In the genomic region with DNA sequence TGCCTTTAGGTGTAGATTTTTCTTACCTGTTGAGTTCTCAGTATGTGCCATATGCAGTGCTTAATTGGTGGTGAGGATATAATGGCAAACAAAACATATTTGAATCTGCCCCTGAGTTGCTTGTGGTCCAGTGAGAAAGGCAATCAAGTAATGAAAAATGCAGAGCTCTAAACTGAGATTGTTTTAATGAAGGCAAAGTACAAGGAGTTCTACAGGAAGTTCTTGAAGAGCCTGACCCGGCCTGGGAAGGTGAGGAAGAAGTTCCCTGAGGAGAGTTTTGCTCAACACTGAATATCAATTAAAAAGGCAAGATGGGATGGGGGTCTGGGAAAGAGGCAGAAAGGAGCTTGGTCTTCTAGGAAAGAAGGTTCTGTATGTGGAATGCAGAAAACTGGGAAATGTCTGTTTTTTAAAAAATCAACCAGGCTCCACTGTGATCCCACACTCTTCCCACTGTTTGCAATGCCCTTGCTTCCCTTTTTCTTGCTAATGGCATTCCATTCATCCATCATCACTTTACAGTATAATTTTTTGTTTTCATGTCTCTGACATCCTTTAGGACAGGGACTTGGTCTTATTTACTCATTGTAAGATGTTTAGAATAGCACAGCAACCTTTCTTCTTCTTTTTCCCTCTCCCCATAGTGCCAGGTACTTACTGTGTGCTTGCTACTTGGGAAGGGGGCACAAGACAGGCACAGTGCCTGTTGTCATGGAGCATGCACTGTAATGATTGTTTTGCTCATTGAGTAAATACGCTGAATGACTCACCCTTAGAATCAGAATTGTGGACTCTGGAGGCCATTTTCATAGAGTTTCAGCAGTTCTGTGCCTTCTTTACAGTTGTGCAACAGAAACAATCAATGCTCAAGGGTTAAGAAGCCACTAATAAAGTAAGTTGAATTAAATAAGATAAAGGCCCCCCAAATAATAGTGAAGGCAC, we compare ENCODE assay signal across 1 cellular context.
A peak's percentile ranks its signal among the peaks of the same experiment; 100 is the strongest.
TF ChIP-seq lines count a peak whose summit lies in the region.

No MANE protein-coding gene starts in this region.

TF ChIP-seq in HEK293, 187 proteins besides CTCF, POLR2A, EP300 and RAD21 (continued from another document):
- TF ChIP-seq, protein P1, sequence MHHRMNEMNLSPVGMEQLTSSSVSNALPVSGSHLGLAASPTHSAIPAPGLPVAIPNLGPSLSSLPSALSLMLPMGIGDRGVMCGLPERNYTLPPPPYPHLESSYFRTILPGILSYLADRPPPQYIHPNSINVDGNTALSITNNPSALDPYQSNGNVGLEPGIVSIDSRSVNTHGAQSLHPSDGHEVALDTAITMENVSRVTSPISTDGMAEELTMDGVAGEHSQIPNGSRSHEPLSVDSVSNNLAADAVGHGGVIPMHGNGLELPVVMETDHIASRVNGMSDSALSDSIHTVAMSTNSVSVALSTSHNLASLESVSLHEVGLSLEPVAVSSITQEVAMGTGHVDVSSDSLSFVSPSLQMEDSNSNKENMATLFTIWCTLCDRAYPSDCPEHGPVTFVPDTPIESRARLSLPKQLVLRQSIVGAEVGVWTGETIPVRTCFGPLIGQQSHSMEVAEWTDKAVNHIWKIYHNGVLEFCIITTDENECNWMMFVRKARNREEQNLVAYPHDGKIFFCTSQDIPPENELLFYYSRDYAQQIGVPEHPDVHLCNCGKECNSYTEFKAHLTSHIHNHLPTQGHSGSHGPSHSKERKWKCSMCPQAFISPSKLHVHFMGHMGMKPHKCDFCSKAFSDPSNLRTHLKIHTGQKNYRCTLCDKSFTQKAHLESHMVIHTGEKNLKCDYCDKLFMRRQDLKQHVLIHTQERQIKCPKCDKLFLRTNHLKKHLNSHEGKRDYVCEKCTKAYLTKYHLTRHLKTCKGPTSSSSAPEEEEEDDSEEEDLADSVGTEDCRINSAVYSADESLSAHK (tag by site-specific recombination; IDR thresholded peaks at IDR 0.05), result no peak
- TF ChIP-seq ZNF133 (tag by site-specific recombination; IDR thresholded peaks at IDR 0.05), result no peak
- peak; percentile 61; the same call in 1 of the 2 replicates for TF ChIP-seq ZEB2 (tag by site-specific recombination; IDR thresholded peaks at IDR 0.05)
- TF ChIP-seq ZXDB (tag by site-specific recombination; IDR thresholded peaks at IDR 0.05), result no peak
- no peak for TF ChIP-seq ZNF677 (tag by site-specific recombination; IDR thresholded peaks at IDR 0.05)
- no peak for TF ChIP-seq ZNF221 (tag by site-specific recombination; IDR thresholded peaks at IDR 0.05; ENCODE audit: borderline replicate concordance)
- TF ChIP-seq, protein P2, sequence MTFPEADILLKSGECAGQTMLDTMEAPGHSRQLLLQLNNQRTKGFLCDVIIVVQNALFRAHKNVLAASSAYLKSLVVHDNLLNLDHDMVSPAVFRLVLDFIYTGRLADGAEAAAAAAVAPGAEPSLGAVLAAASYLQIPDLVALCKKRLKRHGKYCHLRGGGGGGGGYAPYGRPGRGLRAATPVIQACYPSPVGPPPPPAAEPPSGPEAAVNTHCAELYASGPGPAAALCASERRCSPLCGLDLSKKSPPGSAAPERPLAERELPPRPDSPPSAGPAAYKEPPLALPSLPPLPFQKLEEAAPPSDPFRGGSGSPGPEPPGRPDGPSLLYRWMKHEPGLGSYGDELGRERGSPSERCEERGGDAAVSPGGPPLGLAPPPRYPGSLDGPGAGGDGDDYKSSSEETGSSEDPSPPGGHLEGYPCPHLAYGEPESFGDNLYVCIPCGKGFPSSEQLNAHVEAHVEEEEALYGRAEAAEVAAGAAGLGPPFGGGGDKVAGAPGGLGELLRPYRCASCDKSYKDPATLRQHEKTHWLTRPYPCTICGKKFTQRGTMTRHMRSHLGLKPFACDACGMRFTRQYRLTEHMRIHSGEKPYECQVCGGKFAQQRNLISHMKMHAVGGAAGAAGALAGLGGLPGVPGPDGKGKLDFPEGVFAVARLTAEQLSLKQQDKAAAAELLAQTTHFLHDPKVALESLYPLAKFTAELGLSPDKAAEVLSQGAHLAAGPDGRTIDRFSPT (tag by site-specific recombination; IDR thresholded peaks at IDR 0.05), result peak; percentile 47; the same call in 1 of the 2 replicates
- TF ChIP-seq ZNF302 (tag by site-specific recombination; IDR thresholded peaks at IDR 0.05; ENCODE audit: low read depth), result no peak
- TF ChIP-seq ZNF324 (tag by site-specific recombination; IDR thresholded peaks at IDR 0.05), result no peak
- TF ChIP-seq, protein P3, sequence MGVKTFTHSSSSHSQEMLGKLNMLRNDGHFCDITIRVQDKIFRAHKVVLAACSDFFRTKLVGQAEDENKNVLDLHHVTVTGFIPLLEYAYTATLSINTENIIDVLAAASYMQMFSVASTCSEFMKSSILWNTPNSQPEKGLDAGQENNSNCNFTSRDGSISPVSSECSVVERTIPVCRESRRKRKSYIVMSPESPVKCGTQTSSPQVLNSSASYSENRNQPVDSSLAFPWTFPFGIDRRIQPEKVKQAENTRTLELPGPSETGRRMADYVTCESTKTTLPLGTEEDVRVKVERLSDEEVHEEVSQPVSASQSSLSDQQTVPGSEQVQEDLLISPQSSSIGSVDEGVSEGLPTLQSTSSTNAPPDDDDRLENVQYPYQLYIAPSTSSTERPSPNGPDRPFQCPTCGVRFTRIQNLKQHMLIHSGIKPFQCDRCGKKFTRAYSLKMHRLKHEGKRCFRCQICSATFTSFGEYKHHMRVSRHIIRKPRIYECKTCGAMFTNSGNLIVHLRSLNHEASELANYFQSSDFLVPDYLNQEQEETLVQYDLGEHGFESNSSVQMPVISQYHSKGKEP (tag by site-specific recombination; IDR thresholded peaks at IDR 0.05), result no peak
- no peak for TF ChIP-seq ZNF112 (tag by site-specific recombination; IDR thresholded peaks at IDR 0.05)
- TF ChIP-seq ZNF184 (tag by site-specific recombination; IDR thresholded peaks at IDR 0.05), result 0 out of 2 replicates have a peak, but pooled peaks have one; percentile 23
- TF ChIP-seq ZNF157 (tag by site-specific recombination; IDR thresholded peaks at IDR 0.05), result no peak
- TF ChIP-seq ZNF18 (tag by site-specific recombination; IDR thresholded peaks at IDR 0.05), result no peak
- peak; percentile 76 for TF ChIP-seq ZBTB17 (tag by site-specific recombination; IDR thresholded peaks at IDR 0.05)
- TF ChIP-seq ZNF549 (tag by site-specific recombination; IDR thresholded peaks at IDR 0.05), result no peak
- no peak for TF ChIP-seq ZNF350 (tag by site-specific recombination; IDR thresholded peaks at IDR 0.05)
- no peak for TF ChIP-seq ZNF266 (tag by site-specific recombination; IDR thresholded peaks at IDR 0.05; ENCODE audit: low read depth)
- 0 out of 2 replicates have a peak, but pooled peaks have one; percentile 18 for TF ChIP-seq ZNF24 (tag by site-specific recombination; IDR thresholded peaks at IDR 0.05)
- TF ChIP-seq, protein P4, sequence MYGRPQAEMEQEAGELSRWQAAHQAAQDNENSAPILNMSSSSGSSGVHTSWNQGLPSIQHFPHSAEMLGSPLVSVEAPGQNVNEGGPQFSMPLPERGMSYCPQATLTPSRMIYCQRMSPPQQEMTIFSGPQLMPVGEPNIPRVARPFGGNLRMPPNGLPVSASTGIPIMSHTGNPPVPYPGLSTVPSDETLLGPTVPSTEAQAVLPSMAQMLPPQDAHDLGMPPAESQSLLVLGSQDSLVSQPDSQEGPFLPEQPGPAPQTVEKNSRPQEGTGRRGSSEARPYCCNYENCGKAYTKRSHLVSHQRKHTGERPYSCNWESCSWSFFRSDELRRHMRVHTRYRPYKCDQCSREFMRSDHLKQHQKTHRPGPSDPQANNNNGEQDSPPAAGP (tag by site-specific recombination; IDR thresholded peaks at IDR 0.05), result no peak
- TF ChIP-seq ZNF48 (tag by site-specific recombination; IDR thresholded peaks at IDR 0.05), result no peak
- TF ChIP-seq ZSCAN30 (tag by site-specific recombination; IDR thresholded peaks at IDR 0.05), result peak; percentile 76; the same call in 1 of the 2 replicates
- TF ChIP-seq, protein P5, sequence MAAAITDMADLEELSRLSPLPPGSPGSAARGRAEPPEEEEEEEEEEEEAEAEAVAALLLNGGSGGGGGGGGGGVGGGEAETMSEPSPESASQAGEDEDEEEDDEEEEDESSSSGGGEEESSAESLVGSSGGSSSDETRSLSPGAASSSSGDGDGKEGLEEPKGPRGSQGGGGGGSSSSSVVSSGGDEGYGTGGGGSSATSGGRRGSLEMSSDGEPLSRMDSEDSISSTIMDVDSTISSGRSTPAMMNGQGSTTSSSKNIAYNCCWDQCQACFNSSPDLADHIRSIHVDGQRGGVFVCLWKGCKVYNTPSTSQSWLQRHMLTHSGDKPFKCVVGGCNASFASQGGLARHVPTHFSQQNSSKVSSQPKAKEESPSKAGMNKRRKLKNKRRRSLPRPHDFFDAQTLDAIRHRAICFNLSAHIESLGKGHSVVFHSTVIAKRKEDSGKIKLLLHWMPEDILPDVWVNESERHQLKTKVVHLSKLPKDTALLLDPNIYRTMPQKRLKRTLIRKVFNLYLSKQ (tag by site-specific recombination; IDR thresholded peaks at IDR 0.05; ENCODE audit: borderline replicate concordance), result no peak
- peak; percentile 82; the same call in 1 of the 2 replicates for TF ChIP-seq ZNF660 (tag by site-specific recombination; IDR thresholded peaks at IDR 0.05)
- TF ChIP-seq ZNF510 (tag by site-specific recombination; IDR thresholded peaks at IDR 0.05; ENCODE audit: insufficient replicate concordance), result no peak
- no peak for TF ChIP-seq YY1 (tag by site-specific recombination; IDR thresholded peaks at IDR 0.05)
- peak; percentile 58 for TF ChIP-seq ZNF366 (tag by site-specific recombination; conservative IDR thresholded peaks at IDR 0.05)
- no peak for TF ChIP-seq GFI1B (tag by site-specific recombination; IDR thresholded peaks at IDR 0.05)
- TF ChIP-seq ZNF792 (tag by site-specific recombination; IDR thresholded peaks at IDR 0.05), result no peak
- TF ChIP-seq ZBTB21 (tag by site-specific recombination; IDR thresholded peaks at IDR 0.05), result peak; percentile 23; the same call in 1 of the 2 replicates
- no peak for TF ChIP-seq ZSCAN4 (tag by site-specific recombination; IDR thresholded peaks at IDR 0.05)
- TF ChIP-seq ZNF629 (tag by site-specific recombination; IDR thresholded peaks at IDR 0.05), result peak; percentile 69
- TF ChIP-seq ZNF202 (tag by site-specific recombination; IDR thresholded peaks at IDR 0.05; ENCODE audit: borderline replicate concordance), result no peak
- TF ChIP-seq ZNF423 (tag by site-specific recombination; IDR thresholded peaks at IDR 0.05), result no peak
- no peak for TF ChIP-seq ZFP69B (tag by site-specific recombination; IDR thresholded peaks at IDR 0.05)
- TF ChIP-seq ZNF391 (tag by site-specific recombination; IDR thresholded peaks at IDR 0.05; ENCODE audit: borderline replicate concordance, low read depth), result no peak
- no peak for TF ChIP-seq RBAK (tag by site-specific recombination; IDR thresholded peaks at IDR 0.05)
- TF ChIP-seq ZNF580 (tag by site-specific recombination; IDR thresholded peaks at IDR 0.05), result no peak
- TF ChIP-seq ZNF843 (tag by site-specific recombination; IDR thresholded peaks at IDR 0.05), result no peak
- no peak for TF ChIP-seq ZNF138 (tag by site-specific recombination; IDR thresholded peaks at IDR 0.05; ENCODE audit: borderline replicate concordance)
- no peak for TF ChIP-seq MYNN (tag by site-specific recombination; IDR thresholded peaks at IDR 0.05; ENCODE audit: borderline replicate concordance)
- peak; percentile 93 for TF ChIP-seq ZNF600 (tag by site-specific recombination; IDR thresholded peaks at IDR 0.05)
- TF ChIP-seq OSR2 (tag by site-specific recombination; IDR thresholded peaks at IDR 0.05), result peak; percentile 69
TF ChIP-seq in HEK293: peak in this region for 18.
